1 cellular context compared by ENCODE assay signal in genomic region chr11:1998290-1998689, GRCh38.
TF ChIP-seq lines count a peak whose summit lies in the region.

No MANE protein-coding gene starts in this region.

TF ChIP-seq in A549, 52 proteins besides CTCF, POLR2A, EP300 and RAD21 (continued from another document):
- TF ChIP-seq REST (IDR thresholded peaks at IDR 0.05) (no peak), JUN (IDR thresholded peaks at IDR 0.05) (no peak), NFE2L2 (conservative IDR thresholded peaks at IDR 0.05; ENCODE audit: low read length) (no peak), BHLHE40 (IDR thresholded peaks at IDR 0.05; ENCODE audit: low read depth, low read length) (no peak), PBX3 (IDR thresholded peaks at IDR 0.05) (no peak), HOXB13 (CRISPR knock-in tag; IDR thresholded peaks at IDR 0.05; ENCODE audit: low read depth) (no peak), ATOH8 (CRISPR knock-in tag; IDR thresholded peaks at IDR 0.05; ENCODE audit: low read depth) (no peak)
